ENCODE assay signal across 9 cellular contexts in genomic region chr7:30469303-30469702, GRCh38. TPM values are rescaled to one million over a fixed set of nuclear protein-coding genes. Genes with fewer than 3 reads are reported as not detected.
DNase-seq lines count a peak whose midpoint lies in the region; FAIRE-seq and TF ChIP-seq lines count a peak whose summit lies in the region.
"Had no signal": no experiment of that assay in that cellular context is flagged by ENCODE, and none has a peak within 500 bp of the region (broad histone marks: within the 10 kb centered on the region; RNA-seq: fewer than 3 reads in every experiment).

No MANE protein-coding gene starts in this region.

- peak; percentile 33; the same call in 1 of the 2 replicates for TF ChIP-seq POLR2A in H54 (IDR thresholded peaks at IDR 0.05; ENCODE audit: low read depth, low read length)

- no peaks in the 10 kb centered on the region for H3K27me3 ChIP-seq in neural progenitor cell

- FAIRE-seq in H54 (lab: Jason Lieb, UNC), result peak; percentile 86

- CTCF ChIA-PET in activated CD4-positive, alpha-beta T cell treated with anti-CD3 and anti-CD28 coated beads, Interleukin-2, amount 10 ng/mL, durations not matched to agents 7 days and 5 days (lab: Charles Lee), result interaction anchor here (0.9 to 2.2 kb wide), 2 partner anchors 9 kb away, joined by 3 to 6 read pairs; partner anchors contain the start of gene NOD1

- H4K20me1 ChIP-seq in neural progenitor cell (ENCODE audit: low read depth), result no peaks in the 10 kb centered on the region

- no peak overlapping the region for H3K9ac ChIP-seq in neural progenitor cell

- peak overlapping the region; percentile 14 for H2AFZ ChIP-seq in neural progenitor cell (replicated peaks)

- peaks cover 20% of the 10 kb centered on the region for H3K4me1 ChIP-seq in neural progenitor cell

- peaks cover 43% of the 10 kb centered on the region for H3K4me1 Mint-ChIP-seq in neural progenitor cell
- peaks cover 81% of the 10 kb centered on the region for H3K4me1 Mint-ChIP-seq in activated CD4-positive, alpha-beta T cell treated with anti-CD3 and anti-CD28 coated beads, Interleukin-2, amount 10 ng/mL, durations not matched to agents 7 days and 5 days

- H3K9me3 Mint-ChIP-seq in neural progenitor cell, result peaks cover 3% of the 10 kb centered on the region
- H3K9me3 Mint-ChIP-seq in activated CD4-positive, alpha-beta T cell treated with anti-CD3 and anti-CD28 coated beads, Interleukin-2, amount 10 ng/mL, durations not matched to agents 7 days and 5 days, result peaks cover 3% of the 10 kb centered on the region

- H3K27ac Mint-ChIP-seq in neural progenitor cell, result peak overlapping the region; percentile 94
- H3K27ac Mint-ChIP-seq in activated CD4-positive, alpha-beta T cell treated with anti-CD3 and anti-CD28 coated beads, Interleukin-2, amount 10 ng/mL, durations not matched to agents 7 days and 5 days, result no peak overlapping the region

- peaks cover 4% of the 10 kb centered on the region for H3F3A ChIP-seq in neural progenitor cell (ENCODE audit: low read depth)

- no peaks in the 10 kb centered on the region for H3K36me3 Mint-ChIP-seq in neural progenitor cell
- peaks cover 26% of the 10 kb centered on the region for H3K36me3 Mint-ChIP-seq in activated CD4-positive, alpha-beta T cell treated with anti-CD3 and anti-CD28 coated beads, Interleukin-2, amount 10 ng/mL, durations not matched to agents 7 days and 5 days (ENCODE audit: low read depth)

- H3K4me3 Mint-ChIP-seq in neural progenitor cell, result no peak overlapping the region
- H3K4me3 Mint-ChIP-seq in activated CD4-positive, alpha-beta T cell treated with anti-CD3 and anti-CD28 coated beads, Interleukin-2, amount 10 ng/mL, durations not matched to agents 7 days and 5 days, result no peak overlapping the region

- H3K4me2 ChIP-seq in neural progenitor cell, result peak overlapping the region; percentile 20

- TF ChIP-seq CTCF in fibroblast of the aortic adventitia (IDR thresholded peaks at IDR 0.05; ENCODE audit: insufficient read depth, low read length) (peak; percentile 79), neural progenitor cell (IDR thresholded peaks at IDR 0.05) (peak; percentile 55)

- POLR2A ChIA-PET in activated CD4-positive, alpha-beta T cell treated with anti-CD3 and anti-CD28 coated beads, Interleukin-2, amount 10 ng/mL, durations not matched to agents 7 days and 5 days (lab: Charles Lee), result no interaction called here

- H3K4me3 ChIP-seq in fibroblast of the aortic adventitia (ENCODE audit: low read depth, low read length), result peak overlapping the region; percentile 18
- no peak overlapping the region for H3K4me3 ChIP-seq in neural progenitor cell
- H3K4me3 ChIP-seq: K562 had no signal

- DNase-seq in H54 (ENCODE audit: insufficient read length, low spot score) (peak; percentile 81), SHP77 treated with DMSO at 0.1 percent for 48 hours (lab: John Stamatoyannopoulos, UW) (peak; percentile 77), fibroblast of the aortic adventitia (ENCODE audit: low read depth) (peak; percentile 100), neural progenitor cell (ENCODE audit: low spot score) (peak; percentile 85), HK-2 (ENCODE audit: unreplicated experiment) (no peak), CD1c-positive myeloid dendritic cell (ENCODE audit: extremely low spot score) (no peak)
- DNase-seq in effector CD8-positive, alpha-beta T cell (lab: John Stamatoyannopoulos, UW), result no peak
- no peak for DNase-seq in activated CD4-positive, alpha-beta T cell treated with anti-CD3 and anti-CD28 coated beads, Interleukin-2, amount 10 ng/mL, durations not matched to agents 7 days and 5 days

- H3K36me3 ChIP-seq in neural progenitor cell, result no peaks in the 10 kb centered on the region

- no peaks in the 10 kb centered on the region for H3K9me3 ChIP-seq in neural progenitor cell (ENCODE audit: low read depth)

- no peak overlapping the region for H3K27ac ChIP-seq in neural progenitor cell

- H3K79me2 ChIP-seq in neural progenitor cell (ENCODE audit: low read depth), result no peaks in the 10 kb centered on the region

- no peaks in the 10 kb centered on the region for H3K27me3 Mint-ChIP-seq in neural progenitor cell (ENCODE audit: insufficient read depth, low read depth)
- H3K27me3 Mint-ChIP-seq in activated CD4-positive, alpha-beta T cell treated with anti-CD3 and anti-CD28 coated beads, Interleukin-2, amount 10 ng/mL, durations not matched to agents 7 days and 5 days, result no peaks in the 10 kb centered on the region

RNA-seq across cellular contexts. Expression of gene NOD1, which starts 9.3 kb away (rescaled TPM):
- total RNA-seq in fibroblast of the aortic adventitia (ENCODE audit: low replicate concordance), result 7.5 and 14.8 TPM in 2 replicates
- 5.0 and 7.4 TPM in 2 replicates for total RNA-seq in neural progenitor cell (ENCODE audit: low replicate concordance)
- total RNA-seq in activated CD4-positive, alpha-beta T cell treated with anti-CD3 and anti-CD28 coated beads, Interleukin-2, amount 10 ng/mL, durations not matched to agents 7 days and 5 days, result 10 to 100 TPM; 17.0 to 21.1 TPM

RNA-seq across cellular contexts. Expression of gene GGCT, which starts 35.3 kb away (rescaled TPM):
- total RNA-seq in fibroblast of the aortic adventitia (ENCODE audit: low replicate concordance), result 27.3 and 47.8 TPM in 2 replicates
- total RNA-seq in neural progenitor cell (ENCODE audit: low replicate concordance), result 97.1 and 160 TPM in 2 replicates
- total RNA-seq in activated CD4-positive, alpha-beta T cell treated with anti-CD3 and anti-CD28 coated beads, Interleukin-2, amount 10 ng/mL, durations not matched to agents 7 days and 5 days, result 10 to 100 TPM; 39.9 to 42.6 TPM

Comparison
In these comparisons a context has a peak if more than half of its experiments do, and no peak if none do; other contexts are left out.
1. DNase-seq: peak in H54 (single experiment), SHP77 treated with DMSO at 0.1 percent for 48 hours (single experiment), fibroblast of the aortic adventitia (single experiment) and neural progenitor cell (single experiment); none in effector CD8-positive, alpha-beta T cell (single experiment), HK-2 (single experiment), CD1c-positive myeloid dendritic cell (single experiment) and activated CD4-positive, alpha-beta T cell treated with anti-CD3 and anti-CD28 coated beads, Interleukin-2, amount 10 ng/mL, durations not matched to agents 7 days and 5 days (single experiment).